Comparison of ENCODE assay signal across 13 cellular contexts in genomic region chr1:55141295-55141893, GRCh38.
DNase-seq lines count a peak whose midpoint lies in the region; ATAC-seq, FAIRE-seq and TF ChIP-seq lines count a peak whose summit lies in the region.
"Had no signal": no experiment of that assay in that cellular context is flagged by ENCODE, and none has a peak within 500 bp of the region (broad histone marks: within the 10 kb centered on the region; RNA-seq: fewer than 3 reads in every experiment).

No MANE protein-coding gene starts in this region.

- no peaks in the 10 kb centered on the region for H3K27me3 Mint-ChIP-seq in T-helper 1 cell treated with Interleukin-12 subunit alpha and Interleukin-12 subunit beta and Interleukin-4 antibody, amounts not matched to agents 30 μg/mL and 1 μg/mL, for 36 hours (ENCODE audit: low read depth)

- peaks cover 29% of the 10 kb centered on the region for H3K36me3 Mint-ChIP-seq in T-helper 1 cell treated with Interleukin-12 subunit alpha and Interleukin-12 subunit beta and Interleukin-4 antibody, amounts not matched to agents 30 μg/mL and 1 μg/mL, for 36 hours (ENCODE audit: low read depth)

- H3K4me3 Mint-ChIP-seq in T-helper 1 cell treated with Interleukin-12 subunit alpha and Interleukin-12 subunit beta and Interleukin-4 antibody, amounts not matched to agents 30 μg/mL and 1 μg/mL, for 36 hours, result no peak overlapping the region
- H3K4me3 Mint-ChIP-seq: CD14-positive monocyte had no signal

- FAIRE-seq in H54 (lab: Jason Lieb, UNC), result peak; percentile 15
- FAIRE-seq: HTR-8/SVneo had no signal

- H3K36me3 ChIP-seq in effector memory CD4-positive, alpha-beta T cell (ENCODE audit: control insufficient read depth, insufficient read depth, low read length), result peaks cover 81% of the 10 kb centered on the region
- peaks cover 44 to 71% (median 64%) of the 10 kb centered on the region in 3 donors for H3K36me3 ChIP-seq in skeletal muscle tissue (ENCODE audit: control insufficient read depth in 3 of 3, insufficient read depth in 3 of 3, low read length in 3 of 3)

- peaks cover 14% of the 10 kb centered on the region for H3K4me1 Mint-ChIP-seq in T-helper 1 cell treated with Interleukin-12 subunit alpha and Interleukin-12 subunit beta and Interleukin-4 antibody, amounts not matched to agents 30 μg/mL and 1 μg/mL, for 36 hours (ENCODE audit: low read depth)

- no peaks in the 10 kb centered on the region for H3K9me3 Mint-ChIP-seq in T-helper 1 cell treated with Interleukin-12 subunit alpha and Interleukin-12 subunit beta and Interleukin-4 antibody, amounts not matched to agents 30 μg/mL and 1 μg/mL, for 36 hours
- H3K9me3 Mint-ChIP-seq: CD14-positive monocyte had no signal

- TF ChIP-seq POLR2A in H54 (IDR thresholded peaks at IDR 0.05; ENCODE audit: low read depth, low read length), result no peak

- H3K4me3 ChIP-seq in effector memory CD4-positive, alpha-beta T cell (ENCODE audit: insufficient read depth, low read depth, low read length, poor library complexity, severe bottlenecking), result no peak overlapping the region
- no peak overlapping the region for H3K4me3 ChIP-seq in skeletal muscle tissue (ENCODE audit: low read length in 3 of 3)
- H3K4me3 ChIP-seq: gastrocnemius medialis, thyroid gland had no signal

- H3K27ac ChIP-seq in effector memory CD4-positive, alpha-beta T cell (ENCODE audit: insufficient read depth, low read length, poor library complexity, severe bottlenecking), result peak overlapping the region; percentile 11
- peak overlapping the region; percentile 14 for H3K27ac ChIP-seq in skeletal muscle tissue (ENCODE audit: low read depth, low read length)
- H3K27ac ChIP-seq: thyroid gland had no signal

- no peak overlapping the region for H3K9ac ChIP-seq in skeletal muscle tissue (ENCODE audit: low read depth in 1 of 3, low read length in 3 of 3)

- H3K4me1 ChIP-seq in effector memory CD4-positive, alpha-beta T cell (ENCODE audit: control insufficient read depth, insufficient read depth, low read length, poor library complexity, severe bottlenecking), result no peaks in the 10 kb centered on the region
- H3K4me1 ChIP-seq in skeletal muscle tissue (ENCODE audit: control insufficient read depth in 3 of 3, insufficient read depth in 3 of 3, low read length in 3 of 3), result no peaks in the 10 kb centered on the region
- H3K4me1 ChIP-seq: thyroid gland had no signal

- DNase-seq in T-helper 1 cell (no peak), H54 (ENCODE audit: insufficient read length, low spot score) (no peak), putamen (ENCODE audit: low spot score) (no peak)
- DNase-seq in effector memory CD4-positive, alpha-beta T cell, result no peak
- DNase-seq: 8988T had no signal

- no peaks in the 10 kb centered on the region for H3K9me3 ChIP-seq in effector memory CD4-positive, alpha-beta T cell (ENCODE audit: control insufficient read depth, low read length)
- no peaks in the 10 kb centered on the region for H3K9me3 ChIP-seq in skeletal muscle tissue (ENCODE audit: control insufficient read depth in 3 of 3, low read length in 3 of 3)
- H3K9me3 ChIP-seq: gastrocnemius medialis, thyroid gland had no signal

- no peaks in the 10 kb centered on the region for H3K27me3 ChIP-seq in effector memory CD4-positive, alpha-beta T cell (replicated peaks; ENCODE audit: control insufficient read depth, insufficient read depth, low read length, poor library complexity, severe bottlenecking)
- H3K27me3 ChIP-seq in skeletal muscle tissue (ENCODE audit: control insufficient read depth in 3 of 3, insufficient read depth in 3 of 3, low read length in 3 of 3), result no peaks in the 10 kb centered on the region
- H3K27me3 ChIP-seq: gastrocnemius medialis, thyroid gland had no signal

- ATAC-seq in GM21723 (IDR thresholded peaks at IDR 0.05; ENCODE audit: unreplicated experiment), result no peak
- ATAC-seq in GM21737 (IDR thresholded peaks at IDR 0.05; ENCODE audit: unreplicated experiment), result no peak

- H3K27ac Mint-ChIP-seq in T-helper 1 cell treated with Interleukin-12 subunit alpha and Interleukin-12 subunit beta and Interleukin-4 antibody, amounts not matched to agents 30 μg/mL and 1 μg/mL, for 36 hours, result peak overlapping the region; percentile 52
